Comparison of ENCODE assay signal across 12 cellular contexts in the genomic region with DNA sequence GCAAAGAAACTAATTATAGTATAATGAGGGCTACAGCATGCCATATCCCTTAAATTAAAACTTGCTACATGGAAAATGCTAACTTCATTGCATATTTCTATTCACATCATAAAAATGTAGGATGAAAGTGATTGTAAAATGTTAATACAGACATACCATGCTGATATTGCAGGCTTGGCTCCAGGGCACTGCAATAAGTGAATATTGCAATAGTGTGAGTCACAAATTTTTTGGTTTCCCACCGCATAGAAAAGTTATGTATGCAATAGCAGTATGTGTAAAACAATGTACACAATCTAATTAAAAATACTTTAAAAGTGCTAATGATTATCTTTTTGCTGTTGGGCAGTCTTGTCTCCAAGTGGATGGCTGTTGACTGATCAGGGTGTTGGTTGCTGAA.
DNase-seq lines count a peak whose midpoint lies in the region; ATAC-seq and TF ChIP-seq lines count a peak whose summit lies in the region.
"Had no signal": no experiment of that assay in that cellular context is flagged by ENCODE, and none has a peak within 500 bp of the region (broad histone marks: within the 10 kb centered on the region; RNA-seq: fewer than 3 reads in every experiment).

No MANE protein-coding gene starts in this region.

- H3K27me3 ChIP-seq in adipocyte (replicated peaks; ENCODE audit: control insufficient read depth, insufficient read depth, low read length) (no peaks in the 10 kb centered on the region), smooth muscle cell (ENCODE audit: low read depth) (no peaks in the 10 kb centered on the region), osteoblast (ENCODE audit: insufficient read depth, low read length) (no peaks in the 10 kb centered on the region)

- WGBS in smooth muscle cell (ENCODE audit: low lambda C conversion rate) = 31% methylated on average over 1 of the region's 1 CpG

- TF ChIP-seq CTCF in fibroblast of villous mesenchyme (IDR thresholded peaks at IDR 0.05; ENCODE audit: insufficient read depth, low read depth, low read length) = no peak
- no peak for TF ChIP-seq CTCF in smooth muscle cell (IDR thresholded peaks at IDR 0.05; ENCODE audit: borderline replicate concordance, insufficient read depth, poor library complexity, severe bottlenecking)
- no peak for TF ChIP-seq CTCF in osteoblast (IDR thresholded peaks at IDR 0.05; ENCODE audit: extremely low read depth, low read depth, low read length)

- H3K27ac ChIP-seq in smooth muscle cell (ENCODE audit: low read depth) (peak overlapping the region; percentile 5), osteoblast (ENCODE audit: low read depth, low read length) (no peak overlapping the region)

- H3K4me2 ChIP-seq in smooth muscle cell (peak overlapping the region; percentile 49), osteoblast (ENCODE audit: insufficient read depth, low read length) (no peak overlapping the region)

- DNase-seq in HS-5 (ENCODE audit: low read depth) = peak; percentile 51
- DNase-seq in adipocyte (ENCODE audit: low read depth) = peak; percentile 28
- peak; percentile 30 for DNase-seq in fibroblast of villous mesenchyme (ENCODE audit: low read depth)
- DNase-seq in smooth muscle cell (lab: John Stamatoyannopoulos, UW; ENCODE audit: unreplicated experiment) = no peak
- DNase-seq in osteoblast (ENCODE audit: insufficient read length, low spot score, missing footprints) = no peak
- DNase-seq in KG1 (lab: John Stamatoyannopoulos, UW) = no peak
- DNase-seq: C1 segment of cervical spinal cord; Calu3; CD4-positive, alpha-beta T cell; DMS 273 treated with DMSO at 0.1 percent for 48 hours had no signal

- H3K9me3 ChIP-seq in adipocyte (ENCODE audit: control insufficient read depth, low read length) = no peaks in the 10 kb centered on the region
- H3K9me3 ChIP-seq in smooth muscle cell (replicated peaks; ENCODE audit: low read depth) = no peaks in the 10 kb centered on the region
- no peaks in the 10 kb centered on the region for H3K9me3 ChIP-seq in osteoblast (ENCODE audit: low read depth, low read length)
- H3K9me3 ChIP-seq: HAP-1 had no signal

- H2AFZ ChIP-seq in smooth muscle cell (ENCODE audit: low read depth) (no peak overlapping the region), osteoblast (ENCODE audit: low read length) (no peak overlapping the region)

- ATAC-seq in GM21737 (IDR thresholded peaks at IDR 0.05; ENCODE audit: unreplicated experiment) = no peak

- H3K9ac ChIP-seq in adipocyte (ENCODE audit: low read length) (no peak overlapping the region), smooth muscle cell (ENCODE audit: low read depth) (no peak overlapping the region)

- no peak overlapping the region for H3K4me3 ChIP-seq in adipocyte (ENCODE audit: low read length)
- H3K4me3 ChIP-seq in fibroblast of villous mesenchyme (ENCODE audit: low read depth, low read length) = no peak overlapping the region
- H3K4me3 ChIP-seq in smooth muscle cell = no peak overlapping the region
- no peak overlapping the region for H3K4me3 ChIP-seq in osteoblast (ENCODE audit: insufficient read depth, low read length)
- H3K4me3 ChIP-seq: HAP-1 had no signal

- no peaks in the 10 kb centered on the region for H3K36me3 ChIP-seq in adipocyte (ENCODE audit: control insufficient read depth, insufficient read depth, low read length, severe bottlenecking)
- no peaks in the 10 kb centered on the region for H3K36me3 ChIP-seq in smooth muscle cell (ENCODE audit: low read depth)
- H3K36me3 ChIP-seq in osteoblast (ENCODE audit: insufficient read depth, low read length) = no peaks in the 10 kb centered on the region
- H3K36me3 ChIP-seq: HAP-1 had no signal

- H3K79me2 ChIP-seq in smooth muscle cell (ENCODE audit: low read depth) (no peaks in the 10 kb centered on the region), osteoblast (ENCODE audit: insufficient read depth, low read length) (no peaks in the 10 kb centered on the region)

- H3F3A ChIP-seq in smooth muscle cell (ENCODE audit: low read depth) = no peaks in the 10 kb centered on the region

- H4K20me1 ChIP-seq in smooth muscle cell (ENCODE audit: low read depth) (no peaks in the 10 kb centered on the region), osteoblast (ENCODE audit: insufficient read depth, low read length) (no peaks in the 10 kb centered on the region)

- H3K4me1 ChIP-seq in adipocyte (ENCODE audit: control insufficient read depth, insufficient read depth, low read length) (no peaks in the 10 kb centered on the region), smooth muscle cell (ENCODE audit: low read depth) (peaks cover 9% of the 10 kb centered on the region), osteoblast (ENCODE audit: insufficient read depth, low read length) (no peaks in the 10 kb centered on the region)
- H3K4me1 ChIP-seq: HAP-1 had no signal

Comparison
In these comparisons a context has a peak if more than half of its experiments do, and no peak if none do; other contexts are left out.
1. DNase-seq: peak in HS-5 (single experiment), adipocyte (single experiment) and fibroblast of villous mesenchyme (single experiment); none in smooth muscle cell (single experiment), osteoblast (single experiment) and KG1 (single experiment).